In the genomic region with DNA sequence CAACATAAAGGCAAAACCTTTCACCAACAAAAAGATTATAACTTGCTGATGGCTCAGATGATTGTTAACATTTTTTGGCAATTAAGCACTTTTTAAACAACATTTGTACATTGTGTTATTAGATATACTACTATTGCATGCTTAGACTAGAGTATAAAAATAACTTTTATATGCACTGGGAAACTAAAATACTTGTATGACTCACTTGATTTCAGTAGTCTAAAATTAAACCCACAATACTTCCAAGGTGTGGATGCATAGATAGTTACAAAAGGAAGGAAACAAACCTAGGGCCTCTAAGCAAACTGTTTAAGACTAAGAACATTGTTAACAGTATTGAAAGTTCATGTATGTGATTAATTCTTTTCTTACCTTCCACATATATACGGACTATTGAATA, we compare ENCODE assay signal across 21 cellular contexts.
DNase-seq lines count a peak whose midpoint lies in the region; ATAC-seq, FAIRE-seq and TF ChIP-seq lines count a peak whose summit lies in the region.
"Had no signal": no experiment of that assay in that cellular context is flagged by ENCODE, and none has a peak within 500 bp of the region (broad histone marks: within the 10 kb centered on the region; RNA-seq: fewer than 3 reads in every experiment).

No MANE protein-coding gene starts in this region.

- H3K9me2 ChIP-seq in PC-3 (replicated peaks; ENCODE audit: low read length) = no peaks in the 10 kb centered on the region

- H3K4me1 ChIP-seq in A549 = no peaks in the 10 kb centered on the region
- H3K4me1 ChIP-seq in PC-3 (ENCODE audit: insufficient read depth, low read length) = no peaks in the 10 kb centered on the region
- H3K4me1 ChIP-seq: HAP-1 had no signal

- CTCF ChIA-PET in A549 (lab: Yijun Ruan, JAX) = no interaction called here
- CTCF ChIA-PET in PC-3 (lab: Charles Lee) = no interaction called here

- ATAC-seq in A549 (no peak), PC-3 (peak; percentile 61)

- no peak for FAIRE-seq in A549 (lab: Jason Lieb, UNC)
- FAIRE-seq: A204.1, G401.6, GM12892, H54 had no signal

- H3K4me2 ChIP-seq in A549 (no peak overlapping the region), PC-3 (ENCODE audit: low read length) (no peak overlapping the region)

- H3K27ac ChIP-seq in A549 (no peak overlapping the region), PC-3 (ENCODE audit: low read length) (no peak overlapping the region), dorsolateral prefrontal cortex (no peak overlapping the region)

- no TSS peak for BruUV-seq in PC-3 (replicated peaks; lab: Mats Ljungman, UMichigan)

- POLR2A ChIA-PET in A549 (lab: Yijun Ruan, JAX) = no interaction called here
- POLR2A ChIA-PET in PC-3 (lab: Charles Lee; ENCODE audit: unreplicated experiment) = no interaction called here

- no peaks in the 10 kb centered on the region for H3K9me3 ChIP-seq in A549
- H3K9me3 ChIP-seq in PC-3 (ENCODE audit: low read length) = 0 out of 2 replicates have a peak, but pooled peaks cover 3% of the 10 kb centered on the region
- H3K9me3 ChIP-seq: HAP-1 had no signal

- H3F3A ChIP-seq in PC-3 (ENCODE audit: low read length, unreplicated experiment) = no peaks in the 10 kb centered on the region

- H3K9ac ChIP-seq in PC-3 (ENCODE audit: low read length) = no peak overlapping the region

- TF ChIP-seq CTCF in A549 (IDR thresholded peaks at IDR 0.05) = no peak
- TF ChIP-seq CTCF in PC-3 (conservative IDR thresholded peaks at IDR 0.05; ENCODE audit: low read depth, low read length) = no peak
- no peak for TF ChIP-seq CTCF in dorsolateral prefrontal cortex (IDR thresholded peaks at IDR 0.05 in 54 of 56, conservative IDR thresholded peaks at IDR 0.05 in 2 of 56; ENCODE audit: low read depth in 1 of 56, partially characterized antibody in 56 of 56)

- H3K79me2 ChIP-seq in PC-3 (ENCODE audit: low read length) = no peaks in the 10 kb centered on the region

- no peak overlapping the region for H2AFZ ChIP-seq in PC-3 (ENCODE audit: low read length)

- no peak for TF ChIP-seq RAD21 in A549 (conservative IDR thresholded peaks at IDR 0.05 in 1 of 2, IDR thresholded peaks at IDR 0.05 in 1 of 2)

- WGBS in A549 (ENCODE audit: missing lambda C conversion rate) = 54% methylated on average over 1 of the region's 1 CpG

- TF ChIP-seq EP300 in A549 (IDR thresholded peaks at IDR 0.05) = no peak

- H3K27me3 ChIP-seq in PC-3 (ENCODE audit: low read length) (no peaks in the 10 kb centered on the region), dorsolateral prefrontal cortex (no peaks in the 10 kb centered on the region)

- no peak overlapping the region for H3K4me3 ChIP-seq in A549
- H3K4me3 ChIP-seq in PC-3 (ENCODE audit: low read length) = no peak overlapping the region
- H3K4me3 ChIP-seq in dorsolateral prefrontal cortex = no peak overlapping the region
- H3K4me3 ChIP-seq: HAP-1 had no signal

- intact Hi-C loops in PC-3 (cut with micrococcal nuclease) = no loop called here
- intact Hi-C loops in dorsolateral prefrontal cortex (cut with DNase I) = no loop called here

- H3K36me3 ChIP-seq in PC-3 (ENCODE audit: low read depth, low read length) = no peaks in the 10 kb centered on the region
- H3K36me3 ChIP-seq: HAP-1 had no signal

- H4K20me1 ChIP-seq in PC-3 (ENCODE audit: low read length) = no peaks in the 10 kb centered on the region

- no peak for TF ChIP-seq POLR2A in A549 (IDR thresholded peaks at IDR 0.05; ENCODE audit: low read length)

- DNase-seq in A549 (ENCODE audit: low read depth in 1 of 2, low spot score in 1 of 2) = no peak
- DNase-seq in EH (ENCODE audit: low read depth) = peak; percentile 4
- no peak for DNase-seq in PC-3
- DNase-seq in myocyte (ENCODE audit: low read depth) = peak; percentile 43
- no peak for DNase-seq in NCI-H1092 treated with DMSO at 0.1 percent for 48 hours (lab: John Stamatoyannopoulos, UW)
- no peak for DNase-seq in dorsolateral prefrontal cortex
- DNase-seq in AG08395 (ENCODE audit: low spot score) = no peak
- DNase-seq: ACHN; C1 segment of cervical spinal cord; Calu3; CD4-positive, alpha-beta memory T cell; COR-L47; DMS53; DMS79 treated with DMSO at 0.1 percent for 48 hours; GOT3; HFFc6 had no signal

TF ChIP-seq in A549, 52 proteins besides CTCF, POLR2A, EP300 and RAD21:
- TF ChIP-seq KDM1A (IDR thresholded peaks at IDR 0.05; ENCODE audit: low read depth) (no peak), MAFK (IDR thresholded peaks at IDR 0.05; ENCODE audit: partially characterized antibody) (peak; percentile 29)
TF ChIP-seq in A549: peak in this region for 1.

Comparison
In these comparisons a context has a peak if more than half of its experiments do, and no peak if none do; other contexts are left out.
1. DNase-seq: peak in EH (single experiment) and myocyte (single experiment); none in A549 (0 of 2), PC-3 (single experiment), NCI-H1092 treated with DMSO at 0.1 percent for 48 hours (single experiment), dorsolateral prefrontal cortex (0 of 10) and AG08395 (single experiment).